In the genomic region with DNA sequence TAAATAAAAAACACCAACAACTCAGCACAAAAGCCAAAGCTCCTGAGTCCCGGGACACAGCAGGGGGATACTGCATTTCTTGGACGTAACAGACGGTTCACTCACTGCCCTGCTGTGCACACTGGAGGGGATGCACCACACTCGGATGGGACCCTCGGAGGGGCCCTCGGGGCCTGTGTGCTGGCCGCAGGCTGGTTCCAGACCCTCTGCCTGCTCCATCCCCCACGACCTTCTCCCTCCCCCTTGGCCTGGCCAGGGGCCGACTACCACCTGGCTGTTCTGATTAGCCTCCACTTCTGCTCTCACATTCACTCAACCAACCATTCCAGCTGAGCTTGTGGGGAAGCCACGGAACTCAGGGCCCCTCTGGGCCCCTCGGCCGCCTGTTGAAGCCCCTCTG, we compare ENCODE assay signal across 24 cellular contexts.
"Had no signal": no experiment of that assay in that cellular context is flagged by ENCODE, and none has a peak within 500 bp of the region (broad histone marks: within the 10 kb centered on the region; RNA-seq: fewer than 3 reads in every experiment).

No MANE protein-coding gene starts in this region.

- H3K36me3 ChIP-seq: breast epithelium had no signal

- H3K27me3 ChIP-seq: breast epithelium, gastroesophageal sphincter, stomach, tibial artery had no signal

- H3K27ac Mint-ChIP-seq: activated naive CD4-positive, alpha-beta T cell treated with anti-CD3 and anti-CD28 coated beads, Interleukin-2, amount 10 ng/mL, durations not matched to agents 7 days and 5 days; activated naive CD8-positive, alpha-beta T cell treated with anti-CD3 and anti-CD28 coated beads, Interleukin-2, amount 10 ng/mL, durations not matched to agents 7 days and 5 days; natural killer cell; T-helper 2 cell treated with Interferon-gamma antibody and Interleukin-4, amounts not matched to agents 5 μg/mL and 100 μg/mL, for 36 hours had no signal

- H3K4me3 ChIP-seq: breast epithelium, gastroesophageal sphincter, stomach, tibial artery had no signal

- H3K4me1 ChIP-seq: breast epithelium had no signal

- H3K27me3 Mint-ChIP-seq: activated naive CD4-positive, alpha-beta T cell treated with anti-CD3 and anti-CD28 coated beads, Interleukin-2, amount 10 ng/mL, durations not matched to agents 7 days and 5 days; activated naive CD8-positive, alpha-beta T cell treated with anti-CD3 and anti-CD28 coated beads, Interleukin-2, amount 10 ng/mL, durations not matched to agents 7 days and 5 days had no signal

- H3K36me3 Mint-ChIP-seq: natural killer cell had no signal

- H3K4me1 Mint-ChIP-seq: activated naive CD4-positive, alpha-beta T cell treated with anti-CD3 and anti-CD28 coated beads, Interleukin-2, amount 10 ng/mL, durations not matched to agents 7 days and 5 days; natural killer cell had no signal

- H3K27ac ChIP-seq: breast epithelium, gastroesophageal sphincter, tibial artery, VCaP had no signal

- DNase-seq: activated CD4-positive, alpha-beta T cell treated with anti-CD3 and anti-CD28 coated beads for 48 hours; activated CD4-positive, alpha-beta T cell treated with anti-CD3 and anti-CD28 coated beads, Interleukin-2, amount 50 U/mL, for 48 hours; activated CD8-positive, alpha-beta memory T cell treated with anti-CD3 and anti-CD28 coated beads, Interleukin-2, amount 50 U/mL, for 4 hours; activated gamma-delta T cell; activated naive CD4-positive, alpha-beta T cell treated with anti-CD3 and anti-CD28 coated beads, Interleukin-2, amount 10 ng/mL, durations not matched to agents 7 days and 5 days; activated naive CD8-positive, alpha-beta T cell treated with anti-CD3 and anti-CD28 coated beads, Interleukin-2, amount 10 ng/mL, durations not matched to agents 7 days and 5 days; activated T-cell treated with anti-CD3 and anti-CD28 coated beads, Interleukin-2, amount 50 U/mL, for 1 hour; central memory CD4-positive, alpha-beta T cell; dermis blood vessel endothelial cell; effector CD8-positive, alpha-beta T cell; hippocampal formation; kidney; left colon; mammary epithelial cell; midbrain; natural killer cell; stimulated activated CD4-positive, alpha-beta T cell treated with anti-CD3 and anti-CD28 coated beads, Interleukin-4, amount 100 ng/mL, for 1 hour; stomach; T-helper 1 cell; tibial artery had no signal

- H3K9me3 ChIP-seq: breast epithelium, gastroesophageal sphincter, stomach, tibial artery had no signal

- H3K4me3 Mint-ChIP-seq: activated naive CD4-positive, alpha-beta T cell treated with anti-CD3 and anti-CD28 coated beads, Interleukin-2, amount 10 ng/mL, durations not matched to agents 7 days and 5 days; activated naive CD8-positive, alpha-beta T cell treated with anti-CD3 and anti-CD28 coated beads, Interleukin-2, amount 10 ng/mL, durations not matched to agents 7 days and 5 days; natural killer cell; T-helper 2 cell treated with Interferon-gamma antibody and Interleukin-4, amounts not matched to agents 5 μg/mL and 100 μg/mL, for 36 hours had no signal

- H3K9me3 Mint-ChIP-seq: activated naive CD4-positive, alpha-beta T cell treated with anti-CD3 and anti-CD28 coated beads, Interleukin-2, amount 10 ng/mL, durations not matched to agents 7 days and 5 days; activated naive CD8-positive, alpha-beta T cell treated with anti-CD3 and anti-CD28 coated beads, Interleukin-2, amount 10 ng/mL, durations not matched to agents 7 days and 5 days; natural killer cell; T-helper 2 cell treated with Interferon-gamma antibody and Interleukin-4, amounts not matched to agents 5 μg/mL and 100 μg/mL, for 36 hours had no signal
